In genomic region chr4:146638801-146639351, GRCh38 we compare ENCODE assay signal across 1 cellular context.
TF ChIP-seq lines count a peak whose summit lies in the region.

POU4F2 (plus strand) TSS chr4:146638893; CDS start chr4:146639141, 248 bp downstream.

TF ChIP-seq in A549, 52 proteins besides CTCF, POLR2A, EP300 and RAD21 (continued from another document):
- TF ChIP-seq, protein P1, sequence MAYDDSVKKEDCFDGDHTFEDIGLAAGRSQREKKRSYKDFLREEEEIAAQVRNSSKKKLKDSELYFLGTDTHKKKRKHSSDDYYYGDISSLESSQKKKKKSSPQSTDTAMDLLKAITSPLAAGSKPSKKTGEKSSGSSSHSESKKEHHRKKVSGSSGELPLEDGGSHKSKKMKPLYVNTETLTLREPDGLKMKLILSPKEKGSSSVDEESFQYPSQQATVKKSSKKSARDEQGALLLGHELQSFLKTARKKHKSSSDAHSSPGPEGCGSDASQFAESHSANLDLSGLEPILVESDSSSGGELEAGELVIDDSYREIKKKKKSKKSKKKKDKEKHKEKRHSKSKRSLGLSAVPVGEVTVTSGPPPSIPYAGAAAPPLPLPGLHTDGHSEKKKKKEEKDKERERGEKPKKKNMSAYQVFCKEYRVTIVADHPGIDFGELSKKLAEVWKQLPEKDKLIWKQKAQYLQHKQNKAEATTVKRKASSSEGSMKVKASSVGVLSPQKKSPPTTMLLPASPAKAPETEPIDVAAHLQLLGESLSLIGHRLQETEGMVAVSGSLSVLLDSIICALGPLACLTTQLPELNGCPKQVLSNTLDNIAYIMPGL (CRISPR knock-in tag; IDR thresholded peaks at IDR 0.05; ENCODE audit: borderline replicate concordance): no peak
- TF ChIP-seq USF2 (IDR thresholded peaks at IDR 0.05) (no peak), SMC3 (IDR thresholded peaks at IDR 0.05) (no peak), RNF2 (IDR thresholded peaks at IDR 0.05; ENCODE audit: borderline replicate concordance, low read depth) (no peak), HOXB5 (CRISPR knock-in tag; IDR thresholded peaks at IDR 0.05) (no peak), BHLHE40 (IDR thresholded peaks at IDR 0.05; ENCODE audit: low read depth, low read length) (no peak), HEYL (CRISPR knock-in tag; IDR thresholded peaks at IDR 0.05) (no peak)
TF ChIP-seq in A549: peak in this region for 0.
